ENCODE assay signal across 14 cellular contexts in the genomic region with DNA sequence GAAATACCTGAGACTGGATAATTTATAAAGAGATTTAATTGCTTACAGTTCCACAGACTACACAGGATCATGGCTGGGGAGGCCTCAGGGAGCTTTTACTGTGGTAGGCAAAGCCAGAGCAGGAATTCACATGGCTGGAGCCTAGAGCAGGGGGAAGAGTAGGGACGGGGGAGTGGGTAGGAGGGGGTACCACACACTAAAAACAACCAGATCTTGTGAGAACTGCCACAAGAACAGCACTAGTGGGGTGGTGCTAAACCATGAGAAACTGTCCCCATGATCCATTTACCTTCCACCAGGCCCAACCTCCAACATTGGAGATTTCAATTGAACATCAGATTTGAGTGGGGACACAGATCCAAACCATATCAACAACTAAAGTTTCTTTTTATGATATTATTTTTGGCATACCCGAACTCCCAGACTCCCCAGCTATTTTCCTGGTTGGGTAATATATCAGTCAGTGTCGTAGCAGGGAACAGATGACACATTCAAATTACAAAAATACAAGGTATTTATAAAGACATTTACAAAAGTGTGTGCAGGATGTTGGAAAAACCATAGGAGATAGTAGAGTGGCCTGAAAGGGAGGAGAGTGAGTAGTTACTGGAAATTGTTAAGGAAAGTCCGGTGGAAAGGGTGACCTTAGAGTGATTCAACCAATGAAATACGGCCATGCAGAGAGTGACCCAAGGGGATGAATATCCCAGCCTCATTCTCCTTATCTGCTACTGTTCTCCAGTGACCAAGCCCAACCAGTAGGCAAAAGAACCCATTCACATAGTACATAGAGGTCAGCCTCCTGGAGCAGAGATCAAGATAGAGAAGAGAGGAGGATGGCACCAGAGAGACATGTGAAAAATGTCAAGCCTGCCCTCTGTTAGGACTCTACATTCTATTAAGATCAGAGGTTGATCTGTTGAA. TPM values are rescaled to one million over a fixed set of nuclear protein-coding genes. Genes with fewer than 3 reads are reported as not detected.
DNase-seq lines count a peak whose midpoint lies in the region; ATAC-seq and TF ChIP-seq lines count a peak whose summit lies in the region.
"Had no signal": no experiment of that assay in that cellular context is flagged by ENCODE, and none has a peak within 500 bp of the region (broad histone marks: within the 10 kb centered on the region; RNA-seq: fewer than 3 reads in every experiment).

No MANE protein-coding gene starts in this region.

- no peaks in the 10 kb centered on the region for H3K27me3 Mint-ChIP-seq in Caco-2 (ENCODE audit: insufficient read depth, unreplicated experiment)
- H3K27me3 Mint-ChIP-seq: activated CD4-positive, alpha-beta memory T cell treated with anti-CD3 and anti-CD28 coated beads for 36 hours; CD8-positive, alpha-beta memory T cell; naive thymus-derived CD8-positive, alpha-beta T cell had no signal

- no TSS peak for BruUV-seq in Caco-2 (replicated peaks; lab: Mats Ljungman, UMichigan)

- peak overlapping the region; percentile 41 for H3K27ac ChIP-seq in ACC112 (ENCODE audit: low read depth, low read length)
- peak overlapping the region; percentile 29; the same call in 1 of the 2 replicates for H3K27ac ChIP-seq in RWPE1
- H3K27ac ChIP-seq: epithelial cell of prostate, sigmoid colon had no signal

- peaks cover 22% of the 10 kb centered on the region for H3K4me1 Mint-ChIP-seq in Caco-2 (ENCODE audit: low read depth, unreplicated experiment)

- no peaks in the 10 kb centered on the region for H3K9me3 Mint-ChIP-seq in Caco-2 (ENCODE audit: unreplicated experiment)
- H3K9me3 Mint-ChIP-seq: activated CD4-positive, alpha-beta memory T cell treated with anti-CD3 and anti-CD28 coated beads for 36 hours; CD8-positive, alpha-beta memory T cell; naive thymus-derived CD8-positive, alpha-beta T cell had no signal

- DNase-seq in Caco-2 (no peak), RWPE1 (ENCODE audit: low spot score) (no peak), left lobe of liver (ENCODE audit: low spot score) (no peak), NCI-H128 (lab: John Stamatoyannopoulos, UW; ENCODE audit: unreplicated experiment) (no peak), NCI-H2196 (lab: John Stamatoyannopoulos, UW; ENCODE audit: unreplicated experiment) (no peak), middle frontal gyrus (ENCODE audit: extremely low spot score, low spot score) (no peak)
- DNase-seq: activated CD4-positive, alpha-beta memory T cell treated with anti-CD3 and anti-CD28 coated beads for 36 hours; activated naive CD4-positive, alpha-beta T cell treated with Interleukin-2 at 50 U/mL for 16 hours; CD8-positive, alpha-beta memory T cell; naive thymus-derived CD8-positive, alpha-beta T cell; NCI-H1048; sigmoid colon had no signal

- no peak overlapping the region for H3K4me3 ChIP-seq in ACC112 (ENCODE audit: low read depth, low read length)
- H3K4me3 ChIP-seq in Caco-2 (ENCODE audit: low read depth, low read length): no peak overlapping the region
- H3K4me3 ChIP-seq: sigmoid colon had no signal

- peaks cover 21% of the 10 kb centered on the region for H3K36me3 ChIP-seq in ACC112 (ENCODE audit: insufficient read depth, low read length)
- peaks cover 6% of the 10 kb centered on the region for H3K36me3 ChIP-seq in Caco-2 (ENCODE audit: control insufficient read depth, insufficient read depth, low read length)

- H3K27ac Mint-ChIP-seq in Caco-2 (ENCODE audit: unreplicated experiment): peak overlapping the region; percentile 32
- H3K27ac Mint-ChIP-seq: activated CD4-positive, alpha-beta memory T cell treated with anti-CD3 and anti-CD28 coated beads for 36 hours had no signal

- H3K79me2 ChIP-seq in ACC112 (ENCODE audit: control insufficient read depth, insufficient read depth, low read length, unreplicated experiment): peaks cover 5% of the 10 kb centered on the region

- H3K27me3 ChIP-seq in ACC112 (ENCODE audit: insufficient read depth, low read length) (no peaks in the 10 kb centered on the region), Caco-2 (replicated peaks; ENCODE audit: control insufficient read depth, insufficient read depth, low read length) (no peaks in the 10 kb centered on the region)
- H3K27me3 ChIP-seq: sigmoid colon had no signal

- peak; percentile 21 for ATAC-seq in left lobe of liver
- ATAC-seq: naive thymus-derived CD8-positive, alpha-beta T cell had no signal

- CTCF ChIA-PET in Caco-2 (lab: Charles Lee) (no interaction called here), RWPE1 (lab: Yijun Ruan, JAX) (interaction anchor here (0.7 kb wide), 1 partner anchor 103 kb away, joined by 5 read pairs; no protein-coding TSS in a partner anchor)

- H3K9me3 ChIP-seq in Caco-2: no peaks in the 10 kb centered on the region
- H3K9me3 ChIP-seq: sigmoid colon had no signal

- no peak overlapping the region for H3K4me3 Mint-ChIP-seq in Caco-2 (ENCODE audit: unreplicated experiment)
- H3K4me3 Mint-ChIP-seq: activated CD4-positive, alpha-beta memory T cell treated with anti-CD3 and anti-CD28 coated beads for 36 hours; CD8-positive, alpha-beta memory T cell; naive thymus-derived CD8-positive, alpha-beta T cell had no signal

- intact Hi-C loops in Caco-2 (cut with micrococcal nuclease; ENCODE audit: unreplicated experiment): no loop called here

- peaks cover 26% of the 10 kb centered on the region for H3K4me1 ChIP-seq in ACC112 (ENCODE audit: control insufficient read depth, insufficient read depth, low read length, unreplicated experiment)
- H3K4me1 ChIP-seq in Caco-2: no peaks in the 10 kb centered on the region; the same call in 1 of the 2 replicates

- peaks cover 59% of the 10 kb centered on the region for H3K36me3 Mint-ChIP-seq in Caco-2 (ENCODE audit: insufficient read depth, unreplicated experiment)

- POLR2A ChIA-PET in Caco-2 (lab: Charles Lee) (interaction anchor here (1.4 kb wide), 1 partner anchor 9 kb away, joined by 4 read pairs; a partner anchor contains a TSS), RWPE1 (lab: Yijun Ruan, JAX; ENCODE audit: low non-redundant PET) (no interaction called here)

- H2AFZ ChIP-seq in ACC112 (ENCODE audit: low read length, unreplicated experiment): no peak overlapping the region

- TF ChIP-seq CTCF in Caco-2 (IDR thresholded peaks at IDR 0.05; ENCODE audit: insufficient read depth in 1 of 2, low read depth in 1 of 2, low read length in 1 of 2, severe bottlenecking in 1 of 2, unreplicated experiment in 1 of 2): no peak
- no peak for TF ChIP-seq CTCF in RWPE1 (conservative IDR thresholded peaks at IDR 0.05; ENCODE audit: low read depth)

RNA-seq across cellular contexts. Expression of a gene that starts 8.8 kb away (rescaled TPM):
- total RNA-seq in Caco-2 (2022) (2,873 and 2,887 TPM in 2 replicates), left lobe of liver (825 TPM)
